15 cellular contexts compared by ENCODE assay signal in the genomic region with DNA sequence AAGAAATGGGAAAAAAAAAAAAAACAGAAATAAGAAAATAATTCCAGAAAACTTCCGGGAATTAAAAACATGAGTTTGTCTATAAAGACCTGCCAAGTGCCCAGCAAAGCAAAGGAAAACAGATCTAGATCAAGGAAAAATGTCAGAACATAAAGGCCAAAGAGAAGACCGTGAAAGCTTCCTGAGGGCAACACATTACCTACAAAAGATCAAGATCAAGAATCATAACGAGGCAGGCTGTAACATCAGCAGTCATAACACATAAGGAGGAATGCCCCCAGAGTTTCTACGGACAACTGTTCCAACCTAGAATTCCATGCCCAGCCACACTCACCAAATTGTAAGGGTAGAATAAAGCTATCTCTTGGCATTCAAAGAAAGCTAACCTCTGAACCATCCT. TPM values are rescaled to one million over a fixed set of nuclear protein-coding genes. Genes with fewer than 3 reads are reported as not detected.
DNase-seq lines count a peak whose midpoint lies in the region; ATAC-seq, FAIRE-seq and TF ChIP-seq lines count a peak whose summit lies in the region.
"Had no signal": no experiment of that assay in that cellular context is flagged by ENCODE, and none has a peak within 500 bp of the region (broad histone marks: within the 10 kb centered on the region; RNA-seq: fewer than 3 reads in every experiment).

No MANE protein-coding gene starts in this region.

- peaks cover 0 to 38% (median 0%) of the 10 kb centered on the region in 11 experiments; a peak in 8 of 22 replicates for H4K20me1 ChIP-seq in BLaER1 treated with 17β-estradiol and CSF1 and Interleukin-3, amounts not matched to agents 10 nM and 100 nM

- no peak overlapping the region for H3K4me3 ChIP-seq in BLaER1 treated with 17β-estradiol and CSF1 and Interleukin-3, amounts not matched to agents 10 nM and 100 nM
- H3K4me3 ChIP-seq: esophagus muscularis mucosa, tibial artery had no signal

- H3K9ac ChIP-seq in BLaER1 treated with 17β-estradiol and CSF1 and Interleukin-3, amounts not matched to agents 10 nM and 100 nM: no peak overlapping the region

- peaks cover 16% of the 10 kb centered on the region for H3K9me3 Mint-ChIP-seq in glutamatergic neuron (ENCODE audit: unreplicated experiment)

- ATAC-seq in HG03442 (IDR thresholded peaks at IDR 0.05; ENCODE audit: unreplicated experiment) (no peak), GM21526 (IDR thresholded peaks at IDR 0.05; ENCODE audit: low FRiP score, unreplicated experiment) (no peak)
- ATAC-seq: activated CD4-positive, CD25-positive, alpha-beta regulatory T cell treated with anti-CD3 and anti-CD28 coated beads, Interleukin-2, amount 50 U/mL, for 24 hours had no signal

- H3K4me1 Mint-ChIP-seq in glutamatergic neuron (ENCODE audit: low read depth, unreplicated experiment): peaks cover 32% of the 10 kb centered on the region

- H3K4me2 ChIP-seq in BLaER1 treated with 17β-estradiol and CSF1 and Interleukin-3, amounts not matched to agents 10 nM and 100 nM: peak overlapping the region; percentile 82 to 98 (median 93)

- H3K9me3 ChIP-seq in BLaER1 treated with 17β-estradiol and CSF1 and Interleukin-3, amounts not matched to agents 10 nM and 100 nM (replicated peaks in 1 of 11): peaks cover 9 to 16% (median 14%) of the 10 kb centered on the region in 11 experiments

- TF ChIP-seq CTCF in D721Med (IDR thresholded peaks at IDR 0.05; ENCODE audit: insufficient read depth, missing control alignments) (no peak), VCaP (conservative IDR thresholded peaks at IDR 0.05) (no peak), glutamatergic neuron (IDR thresholded peaks at IDR 0.05; ENCODE audit: partially characterized antibody, unreplicated experiment) (no peak)

- peaks cover 0 to 1% (median 0%) of the 10 kb centered on the region in 11 experiments; a peak in 1 of 22 replicates for H3K27me3 ChIP-seq in BLaER1 treated with 17β-estradiol and CSF1 and Interleukin-3, amounts not matched to agents 10 nM and 100 nM
- H3K27me3 ChIP-seq: esophagus muscularis mucosa, tibial artery had no signal

- FAIRE-seq in D721Med (lab: Jason Lieb, UNC): peak; percentile 74

- peaks cover 42 to 73% (median 63%) of the 10 kb centered on the region in 10 experiments for H3K4me1 ChIP-seq in BLaER1 treated with 17β-estradiol and CSF1 and Interleukin-3, amounts not matched to agents 10 nM and 100 nM

- DNase-seq in D721Med (ENCODE audit: insufficient read length, low spot score) (no peak), glutamatergic neuron (no peak), kidney tubule cell (ENCODE audit: low spot score) (no peak)
- no peak for DNase-seq in activated CD8-positive, alpha-beta memory T cell treated with anti-CD3 and anti-CD28 coated beads, Interleukin-2, amount 50 U/mL, for 4 hours
- DNase-seq: activated CD8-positive, alpha-beta memory T cell treated with anti-CD3 and anti-CD28 coated beads, Interleukin-2, amount 50 U/mL, for 48 hours; HCEC 1CT; NCI-H1694 treated with DMSO at 0.1 percent for 48 hours; spleen; tibial artery had no signal

- H3K4me3 Mint-ChIP-seq in glutamatergic neuron (ENCODE audit: unreplicated experiment): peak overlapping the region; percentile 95

- peak overlapping the region in 2 of 11 experiments; percentile 2 to 47; a peak in 3 of 22 replicates for H3K27ac ChIP-seq in BLaER1 treated with 17β-estradiol and CSF1 and Interleukin-3, amounts not matched to agents 10 nM and 100 nM
- peak overlapping the region; percentile 87 for H3K27ac ChIP-seq in VCaP
- H3K27ac ChIP-seq: esophagus muscularis mucosa, spleen, tibial artery had no signal

- peaks cover 7% of the 10 kb centered on the region for H3K36me3 Mint-ChIP-seq in glutamatergic neuron (ENCODE audit: unreplicated experiment)

- peaks cover 14% of the 10 kb centered on the region for H3K27me3 Mint-ChIP-seq in glutamatergic neuron (ENCODE audit: unreplicated experiment)

- peaks cover 16 to 19% (median 17%) of the 10 kb centered on the region in 11 experiments for H3K36me3 ChIP-seq in BLaER1 treated with 17β-estradiol and CSF1 and Interleukin-3, amounts not matched to agents 10 nM and 100 nM

- H3K27ac Mint-ChIP-seq in glutamatergic neuron (ENCODE audit: unreplicated experiment): no peak overlapping the region

RNA-seq across cellular contexts. Expression of gene CCSAP, which starts 3.8 kb away (rescaled TPM):
- total RNA-seq in glutamatergic neuron (ENCODE audit: unreplicated experiment): 18.5 TPM
